ENCODE assay signal across 22 cellular contexts in the genomic region with DNA sequence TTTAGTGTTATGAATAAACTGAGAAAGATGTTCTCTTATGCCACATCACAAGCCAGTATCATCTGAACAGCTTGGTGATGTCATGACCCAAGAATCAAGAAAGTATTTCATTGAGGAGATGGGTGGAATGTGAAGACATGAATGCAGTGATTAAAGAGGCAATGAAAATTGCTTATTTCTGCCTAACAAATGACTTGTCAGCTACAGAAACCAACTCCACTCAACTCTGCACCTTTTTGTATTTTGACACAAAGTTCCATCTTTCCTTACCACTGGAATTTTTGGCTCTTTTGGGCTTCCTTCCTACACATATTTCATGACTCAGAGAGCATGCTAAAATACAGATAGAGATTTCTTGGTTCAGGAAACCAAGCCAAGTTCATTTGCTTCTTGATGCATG.
DNase-seq lines count a peak whose midpoint lies in the region; ATAC-seq, FAIRE-seq and TF ChIP-seq lines count a peak whose summit lies in the region.
"Had no signal": no experiment of that assay in that cellular context is flagged by ENCODE, and none has a peak within 500 bp of the region (broad histone marks: within the 10 kb centered on the region; RNA-seq: fewer than 3 reads in every experiment).

No MANE protein-coding gene starts in this region.

- TF ChIP-seq RAD21 in SK-N-SH (IDR thresholded peaks at IDR 0.05; ENCODE audit: low read length) = no peak

- no peak for ATAC-seq in SK-N-SH treated with all-trans-retinoic acid at 6 μM for 48 hours
- no peak for ATAC-seq in foreskin keratinocyte
- no peak for ATAC-seq in GM21825 (IDR thresholded peaks at IDR 0.05; ENCODE audit: unreplicated experiment)
- no peak for ATAC-seq in HG03469 (IDR thresholded peaks at IDR 0.05; ENCODE audit: unreplicated experiment)
- ATAC-seq in HG03135 (IDR thresholded peaks at IDR 0.05; ENCODE audit: unreplicated experiment) = no peak
- ATAC-seq: activated CD8-positive, alpha-beta T cell treated with anti-CD3 and anti-CD28 coated beads, Interleukin-2, amount 10 ng/mL, durations not matched to agents 7 days and 5 days; activated T-cell treated with anti-CD3 and anti-CD28 coated beads, Interleukin-2, amount 50 U/mL, for 72 hours; GM12878; HepG2; stimulated activated naive B cell treated with anti-CD40 and anti-IgM and Interleukin-4, amounts not matched to agents 10 μg/mL and 1 μg/mL and 100 μg/mL, for 72 hours had no signal

- TF ChIP-seq EP300 in SK-N-SH (IDR thresholded peaks at IDR 0.05; ENCODE audit: borderline replicate concordance in 1 of 2, low read depth in 1 of 2, low read length in 1 of 2) = no peak

- no peak overlapping the region for H3K4me3 ChIP-seq in SK-N-SH (ENCODE audit: low read depth in 2 of 2, low read length in 1 of 2)
- H3K4me3 ChIP-seq in astrocyte (ENCODE audit: insufficient read depth, low read depth, low read length) = no peak overlapping the region
- H3K4me3 ChIP-seq: GM12878, tibial nerve had no signal

- no peaks in the 10 kb centered on the region for H3K36me3 ChIP-seq in SK-N-SH (replicated peaks in 1 of 2; ENCODE audit: control insufficient read depth in 1 of 2, insufficient read depth in 2 of 2, low read length in 1 of 2)
- no peaks in the 10 kb centered on the region for H3K36me3 ChIP-seq in astrocyte (ENCODE audit: insufficient read depth, low read length)
- H3K36me3 ChIP-seq: tibial nerve had no signal

- CTCF ChIA-PET in SK-N-SH (lab: Yijun Ruan, JAX) = no interaction called here

- H3K36me3 Mint-ChIP-seq in astrocyte (ENCODE audit: low read depth, unreplicated experiment) = no peaks in the 10 kb centered on the region
- H3K36me3 Mint-ChIP-seq: memory B cell; stimulated activated naive B cell treated with anti-CD40 and anti-IgM and Interleukin-4, amounts not matched to agents 10 μg/mL and 1 μg/mL and 100 μg/mL, for 72 hours had no signal

- H3K9ac ChIP-seq in SK-N-SH (no peak overlapping the region), astrocyte (ENCODE audit: low read length) (no peak overlapping the region)

- H3K27me3 ChIP-seq in SK-N-SH (ENCODE audit: insufficient read depth) (no peaks in the 10 kb centered on the region), astrocyte (ENCODE audit: insufficient read depth, low read length) (no peaks in the 10 kb centered on the region), foreskin keratinocyte (no peaks in the 10 kb centered on the region)
- H3K27me3 ChIP-seq: tibial nerve had no signal

- no peaks in the 10 kb centered on the region; the same call in 1 of the 2 replicates for H3K9me2 ChIP-seq in SK-N-SH

- H3K27ac ChIP-seq in SK-N-SH (ENCODE audit: low read depth in 2 of 2, low read length in 1 of 2) (no peak overlapping the region), astrocyte (ENCODE audit: low read depth, low read length) (peak overlapping the region; percentile 18), foreskin keratinocyte (no peak overlapping the region)
- H3K27ac ChIP-seq: 22Rv1, tibial nerve, VCaP had no signal

- H3K9me3 ChIP-seq in SK-N-SH (no peaks in the 10 kb centered on the region), astrocyte (ENCODE audit: insufficient read depth, low read depth, low read length) (no peaks in the 10 kb centered on the region)

- H3K9me3 Mint-ChIP-seq in astrocyte (ENCODE audit: unreplicated experiment) = peaks cover 2% of the 10 kb centered on the region
- H3K9me3 Mint-ChIP-seq: activated T-cell treated with anti-CD3 and anti-CD28 coated beads, Interleukin-2, amount 50 U/mL, for 72 hours had no signal

- no peak overlapping the region for H3K4me3 Mint-ChIP-seq in astrocyte (ENCODE audit: unreplicated experiment)
- H3K4me3 Mint-ChIP-seq: activated CD8-positive, alpha-beta T cell treated with anti-CD3 and anti-CD28 coated beads, Interleukin-2, amount 10 ng/mL, durations not matched to agents 7 days and 5 days; activated T-cell treated with anti-CD3 and anti-CD28 coated beads, Interleukin-2, amount 50 U/mL, for 72 hours; memory B cell; neural crest cell; stimulated activated naive B cell treated with anti-CD40 and anti-IgM and Interleukin-4, amounts not matched to agents 10 μg/mL and 1 μg/mL and 100 μg/mL, for 72 hours had no signal

- TF ChIP-seq CTCF in SK-N-SH (IDR thresholded peaks at IDR 0.05) (no peak), astrocyte (IDR thresholded peaks at IDR 0.05; ENCODE audit: insufficient read depth, low read depth, low read length) (no peak), foreskin keratinocyte (conservative IDR thresholded peaks at IDR 0.05) (no peak)

- H3K27me3 Mint-ChIP-seq in astrocyte (ENCODE audit: low read depth, unreplicated experiment) = no peaks in the 10 kb centered on the region
- H3K27me3 Mint-ChIP-seq: memory B cell; stimulated activated naive B cell treated with anti-CD40 and anti-IgM and Interleukin-4, amounts not matched to agents 10 μg/mL and 1 μg/mL and 100 μg/mL, for 72 hours had no signal

- H3K4me1 ChIP-seq in SK-N-SH (ENCODE audit: control insufficient read depth in 1 of 2, insufficient read depth in 2 of 2, low read depth in 1 of 2, low read length in 1 of 2) (0 out of 4 replicates have a peak, but pooled peaks cover 0 to 10% of the 10 kb centered on the region in 2 experiments), astrocyte (ENCODE audit: insufficient read depth, low read length) (peaks cover 14% of the 10 kb centered on the region), foreskin keratinocyte (no peaks in the 10 kb centered on the region)

- H3K79me2 ChIP-seq in SK-N-SH (ENCODE audit: insufficient read depth) (no peaks in the 10 kb centered on the region), astrocyte (ENCODE audit: insufficient read depth, low read length) (no peaks in the 10 kb centered on the region)

- peak overlapping the region; percentile 77 for H3K27ac Mint-ChIP-seq in astrocyte (ENCODE audit: unreplicated experiment)
- H3K27ac Mint-ChIP-seq: activated CD8-positive, alpha-beta T cell treated with anti-CD3 and anti-CD28 coated beads, Interleukin-2, amount 10 ng/mL, durations not matched to agents 7 days and 5 days; activated T-cell treated with anti-CD3 and anti-CD28 coated beads, Interleukin-2, amount 50 U/mL, for 72 hours; memory B cell; stimulated activated naive B cell treated with anti-CD40 and anti-IgM and Interleukin-4, amounts not matched to agents 10 μg/mL and 1 μg/mL and 100 μg/mL, for 72 hours had no signal

- FAIRE-seq in astrocyte (lab: Jason Lieb, UNC) (peak; percentile 26), HTR-8/SVneo (lab: Jason Lieb, UNC) (no peak)
- FAIRE-seq: GM12878, HepG2 had no signal

- no peaks in the 10 kb centered on the region for H4K20me1 ChIP-seq in SK-N-SH (ENCODE audit: insufficient read depth)
- no peaks in the 10 kb centered on the region for H4K20me1 ChIP-seq in astrocyte (ENCODE audit: insufficient read depth, low read length)

- H3K4me2 ChIP-seq in SK-N-SH (peak overlapping the region; percentile 46; the same call in 1 of the 2 replicates), astrocyte (ENCODE audit: low read length) (peak overlapping the region; percentile 71)

- POLR2A ChIA-PET in SK-N-SH (lab: Yijun Ruan, JAX) = no interaction called here

- no peak overlapping the region for H2AFZ ChIP-seq in SK-N-SH (ENCODE audit: low read depth)
- H2AFZ ChIP-seq in astrocyte (ENCODE audit: low read depth, low read length) = no peak overlapping the region

- no peak for DNase-seq in SK-N-SH
- peak; percentile 99 for DNase-seq in astrocyte (ENCODE audit: low read depth)
- DNase-seq in foreskin keratinocyte = peak; percentile 4 to 42
- no peak for DNase-seq in HTR-8/SVneo (ENCODE audit: insufficient read length, low spot score)
- DNase-seq: activated CD8-positive, alpha-beta T cell treated with anti-CD3 and anti-CD28 coated beads, Interleukin-2, amount 10 ng/mL, durations not matched to agents 7 days and 5 days; activated T-cell treated with anti-CD3 and anti-CD28 coated beads, Interleukin-2, amount 50 U/mL, for 72 hours; head of caudate nucleus; islet precursor cell; NCI-H2029 treated with DMSO at 0.1 percent for 48 hours; NCI-H510A; stimulated activated naive B cell treated with anti-CD40 and anti-IgM and Interleukin-4, amounts not matched to agents 10 μg/mL and 1 μg/mL and 100 μg/mL, for 72 hours had no signal

- H3F3A ChIP-seq in SK-N-SH (replicated peaks; ENCODE audit: insufficient read depth) = peaks cover 18% of the 10 kb centered on the region

- H3K4me1 Mint-ChIP-seq in astrocyte (ENCODE audit: low read depth, unreplicated experiment) = peaks cover 19% of the 10 kb centered on the region
- H3K4me1 Mint-ChIP-seq: memory B cell; stimulated activated naive B cell treated with anti-CD40 and anti-IgM and Interleukin-4, amounts not matched to agents 10 μg/mL and 1 μg/mL and 100 μg/mL, for 72 hours had no signal

TF ChIP-seq in SK-N-SH, 30 proteins besides CTCF, POLR2A, EP300 and RAD21 (continues in another document):
- TF ChIP-seq RFX5 (IDR thresholded peaks at IDR 0.05; ENCODE audit: low read length) (no peak), POLR2AphosphoS5 (IDR thresholded peaks at IDR 0.05; ENCODE audit: low read depth, low read length) (no peak), ELF1 (IDR thresholded peaks at IDR 0.05) (no peak), GABPA (IDR thresholded peaks at IDR 0.05; ENCODE audit: low read depth) (no peak)
- TF ChIP-seq, protein P1, sequence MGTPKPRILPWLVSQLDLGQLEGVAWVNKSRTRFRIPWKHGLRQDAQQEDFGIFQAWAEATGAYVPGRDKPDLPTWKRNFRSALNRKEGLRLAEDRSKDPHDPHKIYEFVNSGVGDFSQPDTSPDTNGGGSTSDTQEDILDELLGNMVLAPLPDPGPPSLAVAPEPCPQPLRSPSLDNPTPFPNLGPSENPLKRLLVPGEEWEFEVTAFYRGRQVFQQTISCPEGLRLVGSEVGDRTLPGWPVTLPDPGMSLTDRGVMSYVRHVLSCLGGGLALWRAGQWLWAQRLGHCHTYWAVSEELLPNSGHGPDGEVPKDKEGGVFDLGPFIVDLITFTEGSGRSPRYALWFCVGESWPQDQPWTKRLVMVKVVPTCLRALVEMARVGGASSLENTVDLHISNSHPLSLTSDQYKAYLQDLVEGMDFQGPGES (IDR thresholded peaks at IDR 0.05; ENCODE audit: low read depth, low read length) = no peak

TF ChIP-seq in SK-N-SH treated with all-trans-retinoic acid at 6 μM for 48 hours, 23 proteins besides CTCF, POLR2A, EP300 and RAD21 (continues in another document):
- TF ChIP-seq, protein P2, sequence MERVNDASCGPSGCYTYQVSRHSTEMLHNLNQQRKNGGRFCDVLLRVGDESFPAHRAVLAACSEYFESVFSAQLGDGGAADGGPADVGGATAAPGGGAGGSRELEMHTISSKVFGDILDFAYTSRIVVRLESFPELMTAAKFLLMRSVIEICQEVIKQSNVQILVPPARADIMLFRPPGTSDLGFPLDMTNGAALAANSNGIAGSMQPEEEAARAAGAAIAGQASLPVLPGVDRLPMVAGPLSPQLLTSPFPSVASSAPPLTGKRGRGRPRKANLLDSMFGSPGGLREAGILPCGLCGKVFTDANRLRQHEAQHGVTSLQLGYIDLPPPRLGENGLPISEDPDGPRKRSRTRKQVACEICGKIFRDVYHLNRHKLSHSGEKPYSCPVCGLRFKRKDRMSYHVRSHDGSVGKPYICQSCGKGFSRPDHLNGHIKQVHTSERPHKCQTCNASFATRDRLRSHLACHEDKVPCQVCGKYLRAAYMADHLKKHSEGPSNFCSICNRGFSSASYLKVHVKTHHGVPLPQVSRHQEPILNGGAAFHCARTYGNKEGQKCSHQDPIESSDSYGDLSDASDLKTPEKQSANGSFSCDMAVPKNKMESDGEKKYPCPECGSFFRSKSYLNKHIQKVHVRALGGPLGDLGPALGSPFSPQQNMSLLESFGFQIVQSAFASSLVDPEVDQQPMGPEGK (CRISPR knock-in tag; IDR thresholded peaks at IDR 0.05; ENCODE audit: borderline replicate concordance) = no peak
- TF ChIP-seq SNAI2 (CRISPR knock-in tag; IDR thresholded peaks at IDR 0.05) = no peak

Comparison
In these comparisons a context has a peak if more than half of its experiments do, and no peak if none do; other contexts are left out.
1. DNase-seq: peak in astrocyte (single experiment) and foreskin keratinocyte (2 of 2); none in SK-N-SH (single experiment) and HTR-8/SVneo (single experiment).